1 cellular context compared by ENCODE assay signal in genomic region chr19:54616840-54617560, GRCh38.
TF ChIP-seq lines count a peak whose summit lies in the region.

No MANE protein-coding gene starts in this region.

TF ChIP-seq in GM12878, 131 proteins besides CTCF, POLR2A, EP300 and RAD21 (continued from another document):
- TF ChIP-seq HDAC6 (IDR thresholded peaks at IDR 0.05; ENCODE audit: unreplicated experiment) (no peak), CBX5 (IDR thresholded peaks at IDR 0.05; ENCODE audit: low read depth) (no peak), GABPA (IDR thresholded peaks at IDR 0.05; ENCODE audit: low read depth) (peak; percentile 40), NRF1 (conservative IDR thresholded peaks at IDR 0.05; ENCODE audit: low read depth, low read length) (no peak), ZNF687 (IDR thresholded peaks at IDR 0.05) (0 out of 2 replicates have a peak, but pooled peaks have one; percentile 36), CHD2 (IDR thresholded peaks at IDR 0.05; ENCODE audit: borderline replicate concordance, low read depth, low read length) (peak; percentile 69; the same call in 1 of the 2 replicates), BCL11A (IDR thresholded peaks at IDR 0.05; ENCODE audit: low read depth, low read length) (peak; percentile 97), RCOR1 (conservative IDR thresholded peaks at IDR 0.05; ENCODE audit: low read depth, low read length) (0 out of 2 replicates have a peak, but pooled peaks have one; percentile 84), FOXM1 (IDR thresholded peaks at IDR 0.05; ENCODE audit: low read depth, low read length) (peak; percentile 90), PBX3 (IDR thresholded peaks at IDR 0.05; ENCODE audit: insufficient replicate concordance, low read depth, low read length) (no peak), TAF1 (IDR thresholded peaks at IDR 0.05; ENCODE audit: borderline replicate concordance, low read depth, low read length) (peak; percentile 64; the same call in 1 of the 2 replicates), ETV6 (conservative IDR thresholded peaks at IDR 0.05 in 1 of 2, IDR thresholded peaks at IDR 0.05 in 1 of 2; ENCODE audit: borderline replicate concordance in 1 of 2, low read depth in 1 of 2) (peak in 1 of 2 experiments; percentile 96; a peak in 2 of 4 replicates), FOXK2 (IDR thresholded peaks at IDR 0.05) (no peak), SREBF2 (IDR thresholded peaks at IDR 0.05; ENCODE audit: low read length) (no peak), BRCA1 (IDR thresholded peaks at IDR 0.05; ENCODE audit: low read depth, low read length) (no peak)
